Comparison of ENCODE assay signal across 8 cellular contexts in genomic region chr1:202143768-202144509, GRCh38. TPM values are rescaled to one million over a fixed set of nuclear protein-coding genes. Genes with fewer than 3 reads are reported as not detected.
DNase-seq lines count a peak whose midpoint lies in the region; ATAC-seq and TF ChIP-seq lines count a peak whose summit lies in the region.

No MANE protein-coding gene starts in this region.

- peak overlapping the region; percentile 75 for H2AFZ ChIP-seq in fibroblast of lung (ENCODE audit: low read length)

- DNase-seq in D341Med (ENCODE audit: low spot score) (peak; percentile 86), fibroblast of lung (ENCODE audit: low read depth in 2 of 2) (peak in 1 of 2 donors; percentile 19), nephron progenitor cell (peak; percentile 40), cerebellar cortex (ENCODE audit: low spot score) (no peak)
- peak; percentile 38 to 40 for DNase-seq in activated CD4-positive, alpha-beta T cell treated with anti-CD3 and anti-CD28 coated beads, Interleukin-2, amount 50 U/mL, for 48 hours

- peaks cover 23% of the 10 kb centered on the region for H3K27me3 Mint-ChIP-seq in nephron progenitor cell (ENCODE audit: low read depth, poor library complexity)

- H3K9me3 Mint-ChIP-seq in nephron progenitor cell, result no peaks in the 10 kb centered on the region

- no peak overlapping the region for H3K27ac Mint-ChIP-seq in nephron progenitor cell

- ATAC-seq in GM19455 (IDR thresholded peaks at IDR 0.05; ENCODE audit: unreplicated experiment) (peak; percentile 48), HG03571 (IDR thresholded peaks at IDR 0.05; ENCODE audit: unreplicated experiment) (peak; percentile 33), HG03378 (IDR thresholded peaks at IDR 0.05; ENCODE audit: unreplicated experiment) (no peak)

- no peaks in the 10 kb centered on the region for H3K9me3 ChIP-seq in fibroblast of lung (ENCODE audit: control insufficient read depth, insufficient read depth, low read depth, low read length)

- H3K27me3 ChIP-seq in fibroblast of lung (ENCODE audit: control insufficient read depth, insufficient read depth, low read length), result peaks cover 2% of the 10 kb centered on the region

- H3K36me3 ChIP-seq in fibroblast of lung (ENCODE audit: control insufficient read depth, insufficient read depth, low read length), result no peaks in the 10 kb centered on the region

- peaks cover 17% of the 10 kb centered on the region for H3K4me1 Mint-ChIP-seq in nephron progenitor cell

- H3K4me1 ChIP-seq in fibroblast of lung (ENCODE audit: control insufficient read depth, extremely low read depth, insufficient read depth, low read length), result peaks cover 10% of the 10 kb centered on the region

- H3K79me2 ChIP-seq in fibroblast of lung (ENCODE audit: control insufficient read depth, insufficient read depth, low read length), result peaks cover 26% of the 10 kb centered on the region

- peak overlapping the region; percentile 90 for H3K4me3 Mint-ChIP-seq in nephron progenitor cell

- no peaks in the 10 kb centered on the region for H4K20me1 ChIP-seq in fibroblast of lung (ENCODE audit: control insufficient read depth, extremely low read depth, insufficient read depth, low read length)

- H3K27ac ChIP-seq in fibroblast of lung (ENCODE audit: insufficient read depth, low read length), result peak overlapping the region; percentile 54

- TF ChIP-seq CTCF in fibroblast of lung (conservative IDR thresholded peaks at IDR 0.05 in 1 of 2, IDR thresholded peaks at IDR 0.05 in 1 of 2; ENCODE audit: low read depth in 1 of 2, low read length in 2 of 2) (no peak), nephron progenitor cell (IDR thresholded peaks at IDR 0.05) (no peak)

- H3K4me2 ChIP-seq in fibroblast of lung (ENCODE audit: extremely low read depth, insufficient read depth, low read length), result peak overlapping the region; percentile 98

- peak overlapping the region; percentile 48 to 93 (median 74) for H3K4me3 ChIP-seq in fibroblast of lung (replicated peaks in 1 of 4; ENCODE audit: control extremely low read depth in 1 of 4, insufficient read depth in 1 of 4, low read depth in 3 of 4, low read length in 4 of 4)

- no peaks in the 10 kb centered on the region for H3K36me3 Mint-ChIP-seq in nephron progenitor cell (ENCODE audit: low read depth)

- peak overlapping the region; percentile 82 for H3K9ac ChIP-seq in fibroblast of lung (ENCODE audit: insufficient read depth, low read length)

RNA-seq across cellular contexts. Expression of gene ARL8A, which starts 0.6 kb away (rescaled TPM):
- total RNA-seq in fibroblast of lung, result 17.5 and 18.7 TPM in 2 replicates
- 35.8 and 38.2 TPM in 2 replicates for polyA plus RNA-seq in fibroblast of lung
- polyA plus RNA-seq in fibroblast of lung (2012), result 27.1 and 29.3 TPM in 2 replicates
- 15.3 and 33.3 TPM in 2 replicates for polyA minus RNA-seq in fibroblast of lung (ENCODE audit: low replicate concordance)

RNA-seq across cellular contexts. Expression of gene PTPN7, which starts 16.5 kb away (rescaled TPM):
- total RNA-seq in fibroblast of lung, result not detected in 2 replicates
- polyA plus RNA-seq in fibroblast of lung, result not detected in 2 replicates
- polyA plus RNA-seq in fibroblast of lung (2012), result not detected in 2 replicates
- not detected in 2 replicates for polyA minus RNA-seq in fibroblast of lung (ENCODE audit: low replicate concordance)

RNA-seq across cellular contexts. Expression of gene GPR37L1, which starts 21.2 kb away (rescaled TPM):
- total RNA-seq in fibroblast of lung, result not detected in 2 replicates
- polyA plus RNA-seq in fibroblast of lung, result not detected in 2 replicates
- 0.02 and 0.05 TPM in 2 replicates for polyA plus RNA-seq in fibroblast of lung (2012)
- not detected in 2 replicates for polyA minus RNA-seq in fibroblast of lung (ENCODE audit: low replicate concordance)

RNA-seq across cellular contexts. Expression of gene LGR6, which starts 49.7 kb away (rescaled TPM):
- total RNA-seq in fibroblast of lung, result not detected in 2 replicates
- 0.02 TPM in 1 of 2 replicates, not detected in the other for polyA plus RNA-seq in fibroblast of lung
- not detected in 2 replicates for polyA plus RNA-seq in fibroblast of lung (2012)
- not detected in 2 replicates for polyA minus RNA-seq in fibroblast of lung (ENCODE audit: low replicate concordance)
